24 cellular contexts compared by ENCODE assay signal in genomic region chr1:66058558-66058957, GRCh38.
"Had no signal": no experiment of that assay in that cellular context is flagged by ENCODE, and none has a peak within 500 bp of the region (broad histone marks: within the 10 kb centered on the region; RNA-seq: fewer than 3 reads in every experiment).

No MANE protein-coding gene starts in this region.

- H3K9me3 ChIP-seq: colonic mucosa, esophagus muscularis mucosa, esophagus squamous epithelium, gastrocnemius medialis, gastroesophageal sphincter had no signal

- H3K27me3 ChIP-seq: colonic mucosa, dorsolateral prefrontal cortex, esophagus muscularis mucosa, esophagus squamous epithelium, foreskin keratinocyte, gastrocnemius medialis, gastroesophageal sphincter, heart left ventricle, heart right ventricle had no signal

- H3K36me3 ChIP-seq: colonic mucosa, esophagus muscularis mucosa, esophagus squamous epithelium, gastrocnemius medialis, gastroesophageal sphincter, heart left ventricle, heart right ventricle had no signal

- ATAC-seq: effector memory CD8-positive, alpha-beta T cell; esophagus mucosa; foreskin keratinocyte; gastrocnemius medialis; gastroesophageal sphincter; heart left ventricle; heart right ventricle had no signal

- H3K4me3 ChIP-seq: colonic mucosa, coronary artery, dorsolateral prefrontal cortex, esophagus muscularis mucosa, esophagus squamous epithelium, gastrocnemius medialis, gastroesophageal sphincter, heart left ventricle, heart right ventricle had no signal

- H3K27ac ChIP-seq: colonic mucosa, coronary artery, epithelial cell of prostate, esophagus muscularis mucosa, esophagus squamous epithelium, foreskin keratinocyte, gastrocnemius medialis, gastroesophageal sphincter, heart left ventricle, heart right ventricle had no signal

- DNase-seq: colonic mucosa; cortex of kidney; dermis blood vessel endothelial cell; dorsolateral prefrontal cortex; effector CD4-positive, alpha-beta T cell; effector CD8-positive, alpha-beta T cell; effector memory CD4-positive, alpha-beta T cell; effector memory CD8-positive, alpha-beta T cell; endodermal cell; erythroblast; esophagus squamous epithelium; foreskin fibroblast; foreskin keratinocyte; foreskin melanocyte; gastrocnemius medialis; glutamatergic neuron; head of caudate nucleus; heart right ventricle had no signal

- H3K4me1 ChIP-seq: colonic mucosa, esophagus muscularis mucosa, esophagus squamous epithelium, foreskin keratinocyte, gastrocnemius medialis, gastroesophageal sphincter, heart left ventricle, heart right ventricle had no signal
